Comparison of ENCODE assay signal across 14 cellular contexts in the genomic region with DNA sequence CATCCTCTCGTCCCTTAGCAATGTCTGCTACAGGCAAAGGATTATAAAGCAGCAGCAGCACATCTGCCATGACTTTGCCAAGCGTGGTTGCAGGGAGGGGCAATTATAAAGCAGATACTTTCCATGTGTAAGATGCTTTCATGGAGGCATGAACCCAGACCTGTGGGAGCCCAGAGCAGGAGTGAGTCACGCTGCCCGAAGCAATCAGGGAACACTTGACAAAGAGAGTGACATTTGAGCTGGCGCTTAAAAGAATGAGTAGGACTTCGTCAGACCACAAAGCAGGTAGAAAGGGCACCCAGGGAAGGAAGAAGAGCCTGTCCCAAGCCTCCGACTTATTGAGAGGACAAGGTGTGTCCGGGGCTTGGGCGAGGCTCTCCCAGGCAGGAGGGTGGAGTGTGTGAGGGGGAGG.
DNase-seq lines count a peak whose midpoint lies in the region; ATAC-seq and TF ChIP-seq lines count a peak whose summit lies in the region.
"Had no signal": no experiment of that assay in that cellular context is flagged by ENCODE, and none has a peak within 500 bp of the region (broad histone marks: within the 10 kb centered on the region; RNA-seq: fewer than 3 reads in every experiment).

No MANE protein-coding gene starts in this region.

- CTCF ChIA-PET in PC-3 (lab: Charles Lee): no interaction called here

- DNase-seq in AG10803 (ENCODE audit: low read depth) (peak; percentile 62), GM04504 (ENCODE audit: low read depth) (peak; percentile 75), PC-3 (peak; percentile 95), fibroblast of gingiva (ENCODE audit: low read depth) (peak; percentile 45), GDM1 (lab: John Stamatoyannopoulos, UW) (no peak), NCI-H128 (lab: John Stamatoyannopoulos, UW; ENCODE audit: unreplicated experiment) (no peak), NCI-H2081 (lab: John Stamatoyannopoulos, UW) (no peak)
- DNase-seq: activated CD4-positive, CD25-positive, alpha-beta regulatory T cell treated with anti-CD3 and anti-CD28 coated beads, Interleukin-2, amount 50 U/mL, for 72 hours; activated naive CD4-positive, alpha-beta T cell treated with anti-CD3 and anti-CD28 coated beads, Interleukin-2, amount 10 ng/mL, durations not matched to agents 7 days and 5 days; Caco-2; effector memory CD4-positive, alpha-beta T cell had no signal

- H3K79me2 ChIP-seq in PC-3 (ENCODE audit: low read length): no peaks in the 10 kb centered on the region

- POLR2A ChIA-PET in PC-3 (lab: Charles Lee; ENCODE audit: unreplicated experiment): no interaction called here

- no peaks in the 10 kb centered on the region for H4K20me1 ChIP-seq in PC-3 (ENCODE audit: low read length)

- H3K4me1 ChIP-seq in PC-3 (ENCODE audit: insufficient read depth, low read length): peaks cover 34% of the 10 kb centered on the region
- H3K4me1 ChIP-seq: Caco-2 had no signal

- no TSS peak for BruUV-seq in PC-3 (replicated peaks; lab: Mats Ljungman, UMichigan)

- H3K4me3 ChIP-seq in AG10803 (ENCODE audit: low read length): no peak overlapping the region
- no peak overlapping the region for H3K4me3 ChIP-seq in PC-3 (ENCODE audit: low read length)
- H3K4me3 ChIP-seq: thoracic aorta had no signal

- no peaks in the 10 kb centered on the region for H3K9me2 ChIP-seq in PC-3 (replicated peaks; ENCODE audit: low read length)

- H3F3A ChIP-seq in PC-3 (ENCODE audit: low read length, unreplicated experiment): peaks cover 6% of the 10 kb centered on the region

- no peak overlapping the region for H2AFZ ChIP-seq in PC-3 (ENCODE audit: low read length)

- H3K27me3 ChIP-seq in PC-3 (ENCODE audit: low read length): no peaks in the 10 kb centered on the region

- H3K4me2 ChIP-seq in PC-3 (ENCODE audit: low read length): peak overlapping the region; percentile 52

- peak overlapping the region; percentile 83 for H3K9ac ChIP-seq in PC-3 (ENCODE audit: low read length)

- TF ChIP-seq CTCF in AG10803 (conservative IDR thresholded peaks at IDR 0.05; ENCODE audit: low read length) (no peak), PC-3 (conservative IDR thresholded peaks at IDR 0.05; ENCODE audit: low read depth, low read length) (no peak)

- H3K27ac ChIP-seq in PC-3 (ENCODE audit: low read length): peak overlapping the region; percentile 98
- H3K27ac ChIP-seq: thoracic aorta had no signal

- intact Hi-C loops in PC-3 (cut with micrococcal nuclease): no loop called here

- peaks cover 66% of the 10 kb centered on the region for H3K36me3 ChIP-seq in PC-3 (ENCODE audit: low read depth, low read length)

- no peaks in the 10 kb centered on the region for H3K9me3 ChIP-seq in PC-3 (ENCODE audit: low read length)
- H3K9me3 ChIP-seq: Caco-2, thoracic aorta had no signal

- ATAC-seq in PC-3: peak; percentile 96
- no peak for ATAC-seq in HG03565 (IDR thresholded peaks at IDR 0.05; ENCODE audit: unreplicated experiment)
- ATAC-seq: Right ventricle myocardium inferior had no signal

Comparison
In these comparisons a context has a peak if more than half of its experiments do, and no peak if none do; other contexts are left out.
1. DNase-seq: peak in AG10803 (single experiment), GM04504 (single experiment), PC-3 (single experiment) and fibroblast of gingiva (single experiment); none in GDM1 (single experiment), NCI-H128 (single experiment) and NCI-H2081 (0 of 2).